ENCODE assay signal across 19 cellular contexts in genomic region chr14:90799420-90799819, GRCh38. TPM values are rescaled to one million over a fixed set of nuclear protein-coding genes. Genes with fewer than 3 reads are reported as not detected.
DNase-seq lines count a peak whose midpoint lies in the region; ATAC-seq, FAIRE-seq and TF ChIP-seq lines count a peak whose summit lies in the region.
"Had no signal": no experiment of that assay in that cellular context is flagged by ENCODE, and none has a peak within 500 bp of the region (broad histone marks: within the 10 kb centered on the region; RNA-seq: fewer than 3 reads in every experiment).

No MANE protein-coding gene starts in this region.

- H2BK12ac ChIP-seq in H1 (ENCODE audit: low read depth, low read length), result no peak overlapping the region
- no peak overlapping the region for H2BK12ac ChIP-seq in trophoblast cell (ENCODE audit: low read length)

- H4K20me1 ChIP-seq in H1 (replicated peaks in 1 of 2; ENCODE audit: control insufficient read depth in 1 of 2, insufficient read depth in 2 of 2, low read length in 2 of 2), result no peaks in the 10 kb centered on the region

- H2BK5ac ChIP-seq in H1 (ENCODE audit: low read depth, low read length) (no peak overlapping the region), trophoblast cell (ENCODE audit: low read depth, low read length, poor library complexity) (peak overlapping the region; percentile 16)

- H4K91ac ChIP-seq in H1 (replicated peaks; ENCODE audit: insufficient read length, low read length), result no peak overlapping the region
- peak overlapping the region; percentile 30 for H4K91ac ChIP-seq in trophoblast cell (ENCODE audit: low read depth, low read length)

- peak overlapping the region; percentile 44 for H3K27ac Mint-ChIP-seq in activated naive CD4-positive, alpha-beta T cell treated with anti-CD3 and anti-CD28 coated beads, Interleukin-2, amount 50 U/mL, for 24 hours
- no peak overlapping the region for H3K27ac Mint-ChIP-seq in activated naive CD4-positive, alpha-beta T cell treated with anti-CD3 and anti-CD28 coated beads, Interleukin-2, amount 50 U/mL, for 72 hours

- H3K56ac ChIP-seq in H1 (replicated peaks; ENCODE audit: insufficient read length, low read depth, low read length), result no peak overlapping the region

- H3K23me2 ChIP-seq in H1 (ENCODE audit: low read depth, low read length), result no peaks in the 10 kb centered on the region

- no peak overlapping the region for H3K9ac ChIP-seq in H1 (replicated peaks in 1 of 4; ENCODE audit: extremely low read depth in 1 of 4, low read depth in 3 of 4, low read length in 3 of 4)
- H3K9ac ChIP-seq in trophoblast cell (ENCODE audit: low read length), result no peak overlapping the region
- H3K9ac ChIP-seq: BLaER1 had no signal

- no peaks in the 10 kb centered on the region for H3K27me3 ChIP-seq in H1 (replicated peaks in 1 of 4; ENCODE audit: control insufficient read depth in 3 of 4, extremely low read depth in 1 of 4, insufficient read depth in 3 of 4, low read length in 3 of 4)
- H3K27me3 ChIP-seq in trophoblast cell (ENCODE audit: insufficient read depth, low read length), result no peaks in the 10 kb centered on the region
- H3K27me3 ChIP-seq: BLaER1 had no signal

- no peak for TF ChIP-seq POLR2A in H1 (IDR thresholded peaks at IDR 0.05; ENCODE audit: control extremely low read depth in 1 of 2, low read depth in 2 of 2, low read length in 2 of 2)

- H3K18ac ChIP-seq in H1 (ENCODE audit: extremely low read depth, low read length) (no peak overlapping the region), trophoblast cell (ENCODE audit: low read length) (peak overlapping the region; percentile 50)

- no peak for DNase-seq in activated naive CD4-positive, alpha-beta T cell treated with anti-CD3 and anti-CD28 coated beads, Interleukin-2, amount 50 U/mL, for 72 hours (ENCODE audit: low spot score in 2 of 2)
- DNase-seq in H1 (ENCODE audit: low read depth in 1 of 2, low spot score in 2 of 2) (no peak), trophoblast cell (peak; percentile 31 to 49), NCI-H2081 treated with DMSO at 0.1 percent for 48 hours (lab: John Stamatoyannopoulos, UW) (no peak), DMS 273 (lab: John Stamatoyannopoulos, UW; ENCODE audit: unreplicated experiment) (no peak), NCI-H446 treated with DMSO at 0.1 percent for 48 hours (lab: John Stamatoyannopoulos, UW) (no peak)
- DNase-seq: 8988T; Calu3; CD4-positive, alpha-beta memory T cell; DMS 273 treated with DMSO at 0.1 percent for 48 hours; DMS53; DND-41; EL had no signal

- ATAC-seq in activated naive CD4-positive, alpha-beta T cell treated with anti-CD3 and anti-CD28 coated beads, Interleukin-2, amount 50 U/mL, for 72 hours, result no peak
- ATAC-seq: GM12878 had no signal

- POLR2A ChIA-PET in H1 (lab: Charles Lee; ENCODE audit: partially characterized antibody), result no interaction called here

- WGBS in H1 (ENCODE audit: extremely low coverage in 1 of 2, insufficient coverage in 1 of 2, insufficient read length in 1 of 2, insufficient replicate concordance in 2 of 2, low coverage in 1 of 2, low lambda C conversion rate in 2 of 2, missing lambda C conversion rate in 1 of 2), 2 experiments, result 94% methylated on average over 5 of the region's 5 CpGs; no CpG with 5 or more reads in 1 of the 2 experiments
- whole genome bisulfite sequencing in trophoblast cell (ENCODE audit: extremely low coverage, insufficient coverage, insufficient read length), result no CpG with 5 or more reads among the region's 5 CpGs

- CTCF ChIA-PET in H1 (lab: Charles Lee; ENCODE audit: partially characterized antibody), result interaction anchor here (0.7 to 0.8 kb wide), 2 partner anchors 12 to 32 kb away, joined by 3 read pairs; no protein-coding TSS in a partner anchor

- H4K12ac ChIP-seq in trophoblast cell (ENCODE audit: low read depth, low read length), result peak overlapping the region; percentile 13

- H3K4me2 ChIP-seq in H1 (ENCODE audit: insufficient read depth in 1 of 2, low read depth in 2 of 2, low read length in 2 of 2) (no peak overlapping the region), trophoblast cell (ENCODE audit: low read length) (no peak overlapping the region)
- H3K4me2 ChIP-seq: BLaER1 had no signal

- no peaks in the 10 kb centered on the region for H3K36me3 Mint-ChIP-seq in activated naive CD4-positive, alpha-beta T cell treated with anti-CD3 and anti-CD28 coated beads, Interleukin-2, amount 50 U/mL, for 24 hours
- H3K36me3 Mint-ChIP-seq in activated naive CD4-positive, alpha-beta T cell treated with anti-CD3 and anti-CD28 coated beads, Interleukin-2, amount 50 U/mL, for 72 hours, result no peaks in the 10 kb centered on the region
- H3K36me3 Mint-ChIP-seq: CD14-positive monocyte; CD4-positive, alpha-beta memory T cell had no signal

- H2BK120ac ChIP-seq in H1 (replicated peaks; ENCODE audit: low read depth, low read length), result no peak overlapping the region
- H2BK120ac ChIP-seq in trophoblast cell (ENCODE audit: insufficient read depth, low read length, poor library complexity), result no peak overlapping the region

- H2BK20ac ChIP-seq in H1 (ENCODE audit: low read length), result no peak overlapping the region

- TF ChIP-seq EP300 in H1 (IDR thresholded peaks at IDR 0.05; ENCODE audit: borderline replicate concordance in 1 of 2, low read depth in 2 of 2, low read length in 2 of 2), result no peak

- FAIRE-seq in H1 (lab: Jason Lieb, UNC), result no peak
- FAIRE-seq: GM12878, GM19239 had no signal

- H3K36me3 ChIP-seq in H1 (ENCODE audit: control insufficient read depth in 2 of 4, insufficient read depth in 4 of 4, low read length in 3 of 4) (no peaks in the 10 kb centered on the region), trophoblast cell (ENCODE audit: control insufficient read depth in 1 of 2, insufficient read depth in 2 of 2, low read length in 2 of 2) (peaks cover 0 to 2% of the 10 kb centered on the region in 2 experiments)
- H3K36me3 ChIP-seq: BLaER1, HAP-1 had no signal

- H4K8ac ChIP-seq in H1 (ENCODE audit: extremely low read depth, insufficient read depth, low read length) (0 out of 2 replicates have a peak overlapping the region, but pooled peaks have one; percentile 22), trophoblast cell (ENCODE audit: low read depth, low read length) (no peak overlapping the region)

- no peak overlapping the region for H2BK15ac ChIP-seq in H1 (ENCODE audit: low read length)

- no peaks in the 10 kb centered on the region for H3K79me2 ChIP-seq in H1 (ENCODE audit: control insufficient read depth in 1 of 2, insufficient read depth in 2 of 2, low read length in 2 of 2)
- peaks cover 12% of the 10 kb centered on the region for H3K79me2 ChIP-seq in trophoblast cell (ENCODE audit: control insufficient read depth, insufficient read depth, low read length, poor library complexity)

- TF ChIP-seq CTCF in H1 (IDR thresholded peaks at IDR 0.05; ENCODE audit: control extremely low read depth in 1 of 3, insufficient read depth in 1 of 3, low read depth in 1 of 3, low read length in 3 of 3), result no peak

- H3K4me1 ChIP-seq in H1 (replicated peaks in 1 of 4; ENCODE audit: control insufficient read depth in 3 of 4, insufficient read depth in 4 of 4, low read length in 3 of 4) (peaks cover 0 to 11% (median 1%) of the 10 kb centered on the region in 4 experiments; a peak in 3 of 7 replicates), trophoblast cell (ENCODE audit: control insufficient read depth in 1 of 2, insufficient read depth in 2 of 2, low read length in 2 of 2) (peaks cover 33 to 39% of the 10 kb centered on the region in 2 experiments)
- H3K4me1 ChIP-seq: HAP-1 had no signal

- no peaks in the 10 kb centered on the region for H3K27me3 Mint-ChIP-seq in activated naive CD4-positive, alpha-beta T cell treated with anti-CD3 and anti-CD28 coated beads, Interleukin-2, amount 50 U/mL, for 24 hours
- H3K27me3 Mint-ChIP-seq: CD4-positive, alpha-beta memory T cell had no signal

- no peak overlapping the region for H3K27ac ChIP-seq in H1 (ENCODE audit: low read depth, low read length)
- H3K27ac ChIP-seq in trophoblast cell (ENCODE audit: low read depth, low read length), result peak overlapping the region; percentile 12
- H3K27ac ChIP-seq: BLaER1 had no signal

- TF ChIP-seq RAD21 in H1 (IDR thresholded peaks at IDR 0.05 in 1 of 2, conservative IDR thresholded peaks at IDR 0.05 in 1 of 2; ENCODE audit: low read depth in 2 of 2, low read length in 2 of 2), result no peak

- H2AK5ac ChIP-seq in H1 (ENCODE audit: low read depth, low read length) (no peak overlapping the region), trophoblast cell (ENCODE audit: low read length) (no peak overlapping the region)

- no peak overlapping the region for H3K4me3 Mint-ChIP-seq in activated naive CD4-positive, alpha-beta T cell treated with anti-CD3 and anti-CD28 coated beads, Interleukin-2, amount 50 U/mL, for 24 hours
- H3K4me3 Mint-ChIP-seq: CD14-positive monocyte had no signal

- no peaks in the 10 kb centered on the region for H3K9me3 Mint-ChIP-seq in activated naive CD4-positive, alpha-beta T cell treated with anti-CD3 and anti-CD28 coated beads, Interleukin-2, amount 50 U/mL, for 24 hours
- peaks cover 0 to 5% of the 10 kb centered on the region in 2 donors for H3K9me3 Mint-ChIP-seq in activated naive CD4-positive, alpha-beta T cell treated with anti-CD3 and anti-CD28 coated beads, Interleukin-2, amount 50 U/mL, for 72 hours
- H3K9me3 Mint-ChIP-seq: CD4-positive, alpha-beta memory T cell had no signal

- H3K4ac ChIP-seq in H1 (replicated peaks; ENCODE audit: insufficient read length, low read depth, low read length) (no peak overlapping the region), trophoblast cell (ENCODE audit: low read depth, low read length) (peak overlapping the region; percentile 1)

- no peaks in the 10 kb centered on the region for H3K9me3 ChIP-seq in H1 (ENCODE audit: insufficient read depth in 2 of 2, low read depth in 1 of 2, low read length in 1 of 2)
- H3K9me3 ChIP-seq in trophoblast cell (ENCODE audit: insufficient read depth, low read depth, low read length), result peaks cover 2% of the 10 kb centered on the region
- H3K9me3 ChIP-seq: BLaER1, HAP-1 had no signal

- peaks cover 13% of the 10 kb centered on the region for H3K4me1 Mint-ChIP-seq in activated naive CD4-positive, alpha-beta T cell treated with anti-CD3 and anti-CD28 coated beads, Interleukin-2, amount 50 U/mL, for 24 hours

- no peak overlapping the region for H4K5ac ChIP-seq in H1 (ENCODE audit: insufficient read length, low read depth, low read length)

- H3K23ac ChIP-seq in H1 (ENCODE audit: insufficient read length) (no peak overlapping the region), trophoblast cell (ENCODE audit: low read length) (no peak overlapping the region)

- H2AFZ ChIP-seq in H1 (ENCODE audit: low read length), result no peak overlapping the region
- H2AFZ ChIP-seq in trophoblast cell (ENCODE audit: insufficient read depth, low read length, poor library complexity), result no peak overlapping the region

- no peak overlapping the region for H3K14ac ChIP-seq in H1 (ENCODE audit: insufficient read length)
- H3K14ac ChIP-seq in trophoblast cell (ENCODE audit: low read length), result no peak overlapping the region

- H3K4me3 ChIP-seq in H1 (ENCODE audit: extremely low read depth in 1 of 4, insufficient read depth in 2 of 4, low read depth in 3 of 4, low read length in 4 of 4) (no peak overlapping the region), trophoblast cell (ENCODE audit: low read depth, low read length) (no peak overlapping the region)
- H3K4me3 ChIP-seq: BLaER1, GM12878, HAP-1 had no signal

- no peaks in the 10 kb centered on the region; the same call in 1 of the 2 replicates for H3K79me1 ChIP-seq in H1 (ENCODE audit: low read depth, low read length)
- H3K79me1 ChIP-seq in trophoblast cell (ENCODE audit: low read length), result peaks cover 31% of the 10 kb centered on the region

RNA-seq across cellular contexts. Expression of gene TTC7B, which starts 16.8 kb away (rescaled TPM):
- total RNA-seq in activated naive CD4-positive, alpha-beta T cell treated with anti-CD3 and anti-CD28 coated beads, Interleukin-2, amount 50 U/mL, for 72 hours, result 1 to 10 TPM; 7.2 to 9.1 TPM
- total RNA-seq in H1 (2021; fragmentation: NEBNext Ultra II Directional; extraction: Animal tissue kit (Norgen Biotek cat#: 25700)), result 31.2 and 34.0 TPM in 2 replicates
- 23.7 and 31.5 TPM in 2 replicates for polyA plus RNA-seq in H1 (2011; rRNA removed)
- 20.1 TPM for polyA plus RNA-seq in H1 (2011; cell fraction: cytosol; rRNA removed)
- polyA plus RNA-seq in H1 (2011; cell fraction: nucleus; rRNA removed), result 38.7 TPM
- 22.3 to 30.8 TPM (median 23.0 TPM) in 4 replicates for polyA plus RNA-seq in H1 (2012, experiment 1 of 2)
- polyA plus RNA-seq in H1 (2012, experiment 2 of 2), result 10.1 TPM
- polyA plus RNA-seq in H1 (2013, experiment 1 of 2), result 14.6 TPM
- 14.6 TPM for polyA plus RNA-seq in H1 (2013, experiment 2 of 2)
- 29.7 and 35.0 TPM in 2 replicates for polyA minus RNA-seq in H1 (2011; rRNA and poly(A)+ RNA removed)
- polyA minus RNA-seq in H1 (2011; cell fraction: cytosol; rRNA and poly(A)+ RNA removed), result 39.4 TPM
- 45.8 TPM for polyA minus RNA-seq in H1 (2011; cell fraction: nucleus; rRNA and poly(A)+ RNA removed)
- polyA plus RNA-seq in trophoblast cell (2013), result 92.4 and 94.7 TPM in 2 replicates

Comparison
In these comparisons a context has a peak if more than half of its experiments do, and no peak if none do; other contexts are left out.
1. DNase-seq: peak in trophoblast cell (2 of 2); none in activated naive CD4-positive, alpha-beta T cell treated with anti-CD3 and anti-CD28 coated beads, Interleukin-2, amount 50 U/mL, for 72 hours (0 of 2), H1 (0 of 2), NCI-H2081 treated with DMSO at 0.1 percent for 48 hours (single experiment), DMS 273 (single experiment) and NCI-H446 treated with DMSO at 0.1 percent for 48 hours (single experiment).